In genomic region chr1:9822897-9823692, GRCh38 we compare ENCODE assay signal across 1 cellular context.
TF ChIP-seq lines count a peak whose summit lies in the region.

No MANE protein-coding gene starts in this region.

TF ChIP-seq in WTC11, 78 proteins besides CTCF, POLR2A, EP300 and RAD21 (continued from another document):
- TF ChIP-seq, protein P1, sequence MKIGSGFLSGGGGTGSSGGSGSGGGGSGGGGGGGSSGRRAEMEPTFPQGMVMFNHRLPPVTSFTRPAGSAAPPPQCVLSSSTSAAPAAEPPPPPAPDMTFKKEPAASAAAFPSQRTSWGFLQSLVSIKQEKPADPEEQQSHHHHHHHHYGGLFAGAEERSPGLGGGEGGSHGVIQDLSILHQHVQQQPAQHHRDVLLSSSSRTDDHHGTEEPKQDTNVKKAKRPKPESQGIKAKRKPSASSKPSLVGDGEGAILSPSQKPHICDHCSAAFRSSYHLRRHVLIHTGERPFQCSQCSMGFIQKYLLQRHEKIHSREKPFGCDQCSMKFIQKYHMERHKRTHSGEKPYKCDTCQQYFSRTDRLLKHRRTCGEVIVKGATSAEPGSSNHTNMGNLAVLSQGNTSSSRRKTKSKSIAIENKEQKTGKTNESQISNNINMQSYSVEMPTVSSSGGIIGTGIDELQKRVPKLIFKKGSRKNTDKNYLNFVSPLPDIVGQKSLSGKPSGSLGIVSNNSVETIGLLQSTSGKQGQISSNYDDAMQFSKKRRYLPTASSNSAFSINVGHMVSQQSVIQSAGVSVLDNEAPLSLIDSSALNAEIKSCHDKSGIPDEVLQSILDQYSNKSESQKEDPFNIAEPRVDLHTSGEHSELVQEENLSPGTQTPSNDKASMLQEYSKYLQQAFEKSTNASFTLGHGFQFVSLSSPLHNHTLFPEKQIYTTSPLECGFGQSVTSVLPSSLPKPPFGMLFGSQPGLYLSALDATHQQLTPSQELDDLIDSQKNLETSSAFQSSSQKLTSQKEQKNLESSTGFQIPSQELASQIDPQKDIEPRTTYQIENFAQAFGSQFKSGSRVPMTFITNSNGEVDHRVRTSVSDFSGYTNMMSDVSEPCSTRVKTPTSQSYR (CRISPR knock-in tag; IDR thresholded peaks at IDR 0.05): no peak
- TF ChIP-seq, protein P2, sequence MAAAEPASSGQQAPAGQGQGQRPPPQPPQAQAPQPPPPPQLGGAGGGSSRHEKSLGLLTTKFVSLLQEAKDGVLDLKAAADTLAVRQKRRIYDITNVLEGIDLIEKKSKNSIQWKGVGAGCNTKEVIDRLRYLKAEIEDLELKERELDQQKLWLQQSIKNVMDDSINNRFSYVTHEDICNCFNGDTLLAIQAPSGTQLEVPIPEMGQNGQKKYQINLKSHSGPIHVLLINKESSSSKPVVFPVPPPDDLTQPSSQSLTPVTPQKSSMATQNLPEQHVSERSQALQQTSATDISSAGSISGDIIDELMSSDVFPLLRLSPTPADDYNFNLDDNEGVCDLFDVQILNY (CRISPR knock-in tag; IDR thresholded peaks at IDR 0.05): no peak
- TF ChIP-seq TEAD4 (CRISPR knock-in tag; IDR thresholded peaks at IDR 0.05): no peak
- no peak for TF ChIP-seq RORB (CRISPR knock-in tag; IDR thresholded peaks at IDR 0.05)
- TF ChIP-seq OVOL2 (CRISPR knock-in tag; IDR thresholded peaks at IDR 0.05; ENCODE audit: borderline replicate concordance): no peak
- TF ChIP-seq JUN (CRISPR knock-in tag; IDR thresholded peaks at IDR 0.05): no peak
